2 cellular contexts compared by ENCODE assay signal in the genomic region with DNA sequence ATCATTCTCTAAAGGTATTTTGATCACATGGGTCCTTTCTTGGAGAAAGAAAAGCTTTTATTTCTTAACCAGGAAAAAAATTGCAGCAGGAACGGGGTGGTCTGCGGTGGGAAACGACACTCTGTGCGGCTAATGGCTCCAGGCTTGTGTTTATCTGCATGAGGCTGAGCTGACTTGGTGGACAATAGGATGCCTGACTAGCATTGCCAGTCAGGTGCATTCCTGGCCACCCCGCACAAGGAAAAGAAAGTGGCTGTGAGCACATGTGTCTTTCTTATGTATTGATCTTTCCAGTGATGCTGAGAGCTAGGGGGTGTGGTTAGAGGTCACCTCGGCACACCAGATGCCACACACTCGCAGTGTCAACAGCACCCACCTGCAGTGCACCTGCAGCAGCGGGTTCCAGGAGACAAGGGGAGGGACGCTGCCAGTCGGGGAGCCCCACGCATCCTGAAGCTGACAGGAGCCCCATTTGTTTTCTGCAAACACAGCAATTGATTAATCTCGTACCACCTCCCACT.
TF ChIP-seq lines count a peak whose summit lies in the region.

No MANE protein-coding gene starts in this region.

TF ChIP-seq in A549, 52 proteins besides CTCF, POLR2A, EP300 and RAD21:
- TF ChIP-seq PHF8 (IDR thresholded peaks at IDR 0.05; ENCODE audit: borderline replicate concordance, low read depth) (no peak), HOXB13 (CRISPR knock-in tag; IDR thresholded peaks at IDR 0.05; ENCODE audit: low read depth) (no peak), HOXB5 (CRISPR knock-in tag; IDR thresholded peaks at IDR 0.05) (no peak), TP53 (CRISPR knock-in tag; IDR thresholded peaks at IDR 0.05) (no peak), EHF (CRISPR knock-in tag; IDR thresholded peaks at IDR 0.05) (no peak), REST (IDR thresholded peaks at IDR 0.05) (no peak), CHD2 (IDR thresholded peaks at IDR 0.05; ENCODE audit: low read length, partially characterized antibody) (no peak), MAZ (IDR thresholded peaks at IDR 0.05; ENCODE audit: borderline replicate concordance, low read depth, low read length) (no peak), KDM5A (IDR thresholded peaks at IDR 0.05) (no peak), CBX2 (IDR thresholded peaks at IDR 0.05; ENCODE audit: borderline replicate concordance, low read depth) (no peak), HEYL (CRISPR knock-in tag; IDR thresholded peaks at IDR 0.05) (no peak)
- TF ChIP-seq, protein P1, sequence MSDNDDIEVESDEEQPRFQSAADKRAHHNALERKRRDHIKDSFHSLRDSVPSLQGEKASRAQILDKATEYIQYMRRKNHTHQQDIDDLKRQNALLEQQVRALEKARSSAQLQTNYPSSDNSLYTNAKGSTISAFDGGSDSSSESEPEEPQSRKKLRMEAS (IDR thresholded peaks at IDR 0.05) = no peak

TF ChIP-seq in H1, 55 proteins besides CTCF, POLR2A, EP300 and RAD21:
- TF ChIP-seq ATF3 (IDR thresholded peaks at IDR 0.05; ENCODE audit: insufficient read depth, low read depth, low read length) (no peak), FOSL1 (IDR thresholded peaks at IDR 0.05; ENCODE audit: insufficient read depth, low read depth, low read length) (no peak)
